In genomic region chr10:129467346-129468119, GRCh38 we compare ENCODE assay signal across 8 cellular contexts. TPM values are rescaled to one million over a fixed set of nuclear protein-coding genes. Genes with fewer than 3 reads are reported as not detected.
DNase-seq lines count a peak whose midpoint lies in the region; ATAC-seq and FAIRE-seq lines count a peak whose summit lies in the region.

No MANE protein-coding gene starts in this region.

- H3K4me3 ChIP-seq in adipocyte (ENCODE audit: low read length) (peak overlapping the region; percentile 93), iPS-15b (ENCODE audit: low read depth, low read length) (peak overlapping the region; percentile 63), skeletal muscle satellite cell (ENCODE audit: low read length) (peak overlapping the region; percentile 99)

- no peak for FAIRE-seq in HTR-8/SVneo (lab: Jason Lieb, UNC)

- H3K4me2 ChIP-seq in skeletal muscle satellite cell (ENCODE audit: low read length): peak overlapping the region; percentile 99

- peaks cover 4% of the 10 kb centered on the region for H3K36me3 Mint-ChIP-seq in activated CD8-positive, alpha-beta memory T cell treated with anti-CD3 and anti-CD28 coated beads, Interleukin-2, amount 10 ng/mL, durations not matched to agents 7 days and 5 days

- H3K9me3 Mint-ChIP-seq in activated CD8-positive, alpha-beta memory T cell treated with anti-CD3 and anti-CD28 coated beads, Interleukin-2, amount 10 ng/mL, durations not matched to agents 7 days and 5 days (ENCODE audit: low read depth): no peaks in the 10 kb centered on the region

- DNase-seq in activated CD8-positive, alpha-beta memory T cell treated with anti-CD3 and anti-CD28 coated beads, Interleukin-2, amount 10 ng/mL, durations not matched to agents 7 days and 5 days: no peak
- DNase-seq in activated CD8-positive, alpha-beta memory T cell treated with anti-CD3 and anti-CD28 coated beads, Interleukin-2, amount 50 U/mL, for 4 hours: no peak
- DNase-seq in adipocyte (ENCODE audit: low read depth): peak; percentile 7
- no peak for DNase-seq in occipital lobe (lab: John Stamatoyannopoulos, UW)
- no peak for DNase-seq in HTR-8/SVneo (ENCODE audit: insufficient read length, low spot score)

- CTCF ChIA-PET in activated CD8-positive, alpha-beta memory T cell treated with anti-CD3 and anti-CD28 coated beads, Interleukin-2, amount 10 ng/mL, durations not matched to agents 7 days and 5 days (lab: Charles Lee): interaction anchor here (0.7 kb wide), 1 partner anchor 660 kb away, joined by 3 read pairs; no protein-coding TSS in a partner anchor

- no peak for ATAC-seq in activated CD8-positive, alpha-beta memory T cell treated with anti-CD3 and anti-CD28 coated beads, Interleukin-2, amount 10 ng/mL, durations not matched to agents 7 days and 5 days
- ATAC-seq in HG03469 (IDR thresholded peaks at IDR 0.05; ENCODE audit: unreplicated experiment): peak; percentile 3

- H3K27me3 Mint-ChIP-seq in activated CD8-positive, alpha-beta memory T cell treated with anti-CD3 and anti-CD28 coated beads, Interleukin-2, amount 10 ng/mL, durations not matched to agents 7 days and 5 days: peaks cover 4% of the 10 kb centered on the region

- H3K4me1 Mint-ChIP-seq in activated CD8-positive, alpha-beta memory T cell treated with anti-CD3 and anti-CD28 coated beads, Interleukin-2, amount 10 ng/mL, durations not matched to agents 7 days and 5 days: peaks cover 8% of the 10 kb centered on the region

- H3K4me1 ChIP-seq in adipocyte (ENCODE audit: control insufficient read depth, insufficient read depth, low read length) (peaks cover 12% of the 10 kb centered on the region), iPS-15b (ENCODE audit: control insufficient read depth, insufficient read depth, low read length) (no peaks in the 10 kb centered on the region), skeletal muscle satellite cell (ENCODE audit: control insufficient read depth, insufficient read depth, low read length) (peaks cover 6% of the 10 kb centered on the region)

- H3K36me3 ChIP-seq in adipocyte (ENCODE audit: control insufficient read depth, insufficient read depth, low read length, severe bottlenecking) (peaks cover 9% of the 10 kb centered on the region), iPS-15b (ENCODE audit: control insufficient read depth, insufficient read depth, low read length) (no peaks in the 10 kb centered on the region), skeletal muscle satellite cell (ENCODE audit: insufficient read depth, low read length) (no peaks in the 10 kb centered on the region)

- H3K27me3 ChIP-seq in adipocyte (replicated peaks; ENCODE audit: control insufficient read depth, insufficient read depth, low read length) (no peaks in the 10 kb centered on the region), iPS-15b (ENCODE audit: control insufficient read depth, insufficient read depth, low read length) (peaks cover 9% of the 10 kb centered on the region), skeletal muscle satellite cell (ENCODE audit: control insufficient read depth, insufficient read depth, low read length) (no peaks in the 10 kb centered on the region)

- H3K9ac ChIP-seq in adipocyte (ENCODE audit: low read length) (peak overlapping the region; percentile 92), iPS-15b (ENCODE audit: low read depth, low read length) (peak overlapping the region; percentile 60), skeletal muscle satellite cell (ENCODE audit: low read depth, low read length) (peak overlapping the region; percentile 88)

- peak overlapping the region; percentile 74 for H3K4me3 Mint-ChIP-seq in activated CD8-positive, alpha-beta memory T cell treated with anti-CD3 and anti-CD28 coated beads, Interleukin-2, amount 10 ng/mL, durations not matched to agents 7 days and 5 days

- H3K9me3 ChIP-seq in adipocyte (ENCODE audit: control insufficient read depth, low read length): no peaks in the 10 kb centered on the region
- H3K9me3 ChIP-seq in iPS-15b (ENCODE audit: control insufficient read depth, insufficient read depth, low read length): no peaks in the 10 kb centered on the region
- H3K9me3 ChIP-seq in skeletal muscle satellite cell (replicated peaks; ENCODE audit: low read length): no peaks in the 10 kb centered on the region

- peak overlapping the region; percentile 79 for H3K27ac Mint-ChIP-seq in activated CD8-positive, alpha-beta memory T cell treated with anti-CD3 and anti-CD28 coated beads, Interleukin-2, amount 10 ng/mL, durations not matched to agents 7 days and 5 days

RNA-seq across cellular contexts. Expression of gene MGMT, which starts 0.5 kb away (rescaled TPM):
- total RNA-seq in activated CD8-positive, alpha-beta memory T cell treated with anti-CD3 and anti-CD28 coated beads, Interleukin-2, amount 10 ng/mL, durations not matched to agents 7 days and 5 days: 10 to 100 TPM; 17.0 to 24.8 TPM
- 21.3 and 35.2 TPM in 2 replicates for total RNA-seq in skeletal muscle satellite cell (2012; rRNA removed)
- total RNA-seq in occipital lobe: 6.6 TPM
